24 cellular contexts compared by ENCODE assay signal in genomic region chr13:43113603-43114002, GRCh38.
"Had no signal": no experiment of that assay in that cellular context is flagged by ENCODE, and none has a peak within 500 bp of the region (broad histone marks: within the 10 kb centered on the region; RNA-seq: fewer than 3 reads in every experiment).

No MANE protein-coding gene starts in this region.

- H3K4me3 Mint-ChIP-seq: activated B cell treated with CpG ODN at 0.5 μM for 24 hours; activated CD4-positive, alpha-beta T cell treated with anti-CD3 and anti-CD28 coated beads, Interleukin-2, amount 10 ng/mL, durations not matched to agents 24 days and 14 days; activated T-cell treated with anti-CD3 and anti-CD28 coated beads, Interleukin-2, amount 50 U/mL, for 72 hours; brain; central memory CD8-positive, alpha-beta T cell; natural killer cell; T-helper 17 cell had no signal

- H3K4me3 ChIP-seq: gastroesophageal sphincter, heart right ventricle, skin epidermis, tibial nerve had no signal

- ATAC-seq: activated naive CD4-positive, alpha-beta T cell treated with anti-CD3 and anti-CD28 coated beads, Interleukin-2, amount 50 U/mL, for 72 hours; activated T-cell treated with anti-CD3 and anti-CD28 coated beads, Interleukin-2, amount 50 U/mL, for 72 hours; gastroesophageal sphincter; left colon; natural killer cell; T-helper 17 cell had no signal

- DNase-seq: activated B cell treated with CpG ODN at 0.5 μM for 24 hours; activated CD4-positive, alpha-beta T cell treated with anti-CD3 and anti-CD28 coated beads, Interleukin-2, amount 10 ng/mL, durations not matched to agents 24 days and 14 days; activated CD8-positive, alpha-beta memory T cell treated with anti-CD3 and anti-CD28 coated beads, Interleukin-2, amount 50 U/mL, for 48 hours; activated gamma-delta T cell; activated T-cell treated with anti-CD3 and anti-CD28 coated beads, Interleukin-2, amount 50 U/mL, for 72 hours; amniotic stem cell; effector CD8-positive, alpha-beta T cell; heart right ventricle; left colon; natural killer cell; nucleus accumbens; posterior cingulate gyrus; stimulated activated CD4-positive, alpha-beta T cell treated with anti-CD3 and anti-CD28 coated beads, Interleukin-4, amount 100 ng/mL, for 4 hours; stimulated activated CD8-positive, alpha-beta memory T cell treated with anti-CD3 and anti-CD28 coated beads, Interleukin-4, amount 100 ng/mL, for 48 hours; stimulated activated naive CD4-positive, alpha-beta T cell treated with Interleukin-2 at 50 U/mL for 16 hours; substantia nigra; T-helper 17 cell had no signal

- FAIRE-seq: TTC549 had no signal

- H3K36me3 Mint-ChIP-seq: activated naive CD4-positive, alpha-beta T cell treated with anti-CD3 and anti-CD28 coated beads, Interleukin-2, amount 50 U/mL, for 72 hours; brain; natural killer cell had no signal

- H3K27me3 ChIP-seq: gastroesophageal sphincter, heart right ventricle, tibial nerve had no signal

- H3K9me3 ChIP-seq: gastroesophageal sphincter, heart right ventricle, tibial nerve had no signal

- H3K27ac ChIP-seq: gastroesophageal sphincter, heart right ventricle, skin epidermis, tibial nerve had no signal

- H3K9me3 Mint-ChIP-seq: activated B cell treated with CpG ODN at 0.5 μM for 24 hours; activated CD4-positive, alpha-beta T cell treated with anti-CD3 and anti-CD28 coated beads, Interleukin-2, amount 10 ng/mL, durations not matched to agents 24 days and 14 days; activated naive CD4-positive, alpha-beta T cell treated with anti-CD3 and anti-CD28 coated beads, Interleukin-2, amount 50 U/mL, for 72 hours; activated T-cell treated with anti-CD3 and anti-CD28 coated beads, Interleukin-2, amount 50 U/mL, for 72 hours; brain; central memory CD8-positive, alpha-beta T cell; natural killer cell had no signal

- H3K36me3 ChIP-seq: gastroesophageal sphincter had no signal

- H3K4me1 Mint-ChIP-seq: activated B cell treated with CpG ODN at 0.5 μM for 24 hours; activated CD4-positive, alpha-beta T cell treated with anti-CD3 and anti-CD28 coated beads, Interleukin-2, amount 10 ng/mL, durations not matched to agents 24 days and 14 days; central memory CD8-positive, alpha-beta T cell; natural killer cell had no signal

- H3K27ac Mint-ChIP-seq: activated B cell treated with CpG ODN at 0.5 μM for 24 hours; activated CD4-positive, alpha-beta T cell treated with anti-CD3 and anti-CD28 coated beads, Interleukin-2, amount 10 ng/mL, durations not matched to agents 24 days and 14 days; activated naive CD4-positive, alpha-beta T cell treated with anti-CD3 and anti-CD28 coated beads, Interleukin-2, amount 50 U/mL, for 72 hours; activated T-cell treated with anti-CD3 and anti-CD28 coated beads, Interleukin-2, amount 50 U/mL, for 72 hours; brain; natural killer cell; T-helper 17 cell had no signal

- H3K27me3 Mint-ChIP-seq: activated B cell treated with CpG ODN at 0.5 μM for 24 hours had no signal

- H3K4me1 ChIP-seq: tibial nerve had no signal
